20 cellular contexts compared by ENCODE assay signal in genomic region chr14:22382395-22382794, GRCh38.
A peak's percentile ranks its signal among the peaks of the same experiment; 100 is the strongest.
DNase-seq lines count a peak whose midpoint lies in the region; ATAC-seq and TF ChIP-seq lines count a peak whose summit lies in the region.
"Had no signal": no experiment of that assay in that cellular context is flagged by ENCODE, and none has a peak within 500 bp of the region (broad histone marks: within the 10 kb centered on the region; RNA-seq: fewer than 3 reads in every experiment).

No MANE protein-coding gene starts in this region.

- H3K4me3 ChIP-seq in GM08714 (ENCODE audit: low read length) (peak overlapping the region; percentile 39), OCI-LY7 (ENCODE audit: low read depth, low read length, poor library complexity, severe bottlenecking) (no peak overlapping the region)
- H3K4me3 ChIP-seq: K562 had no signal

- no peaks in the 10 kb centered on the region for H4K20me1 ChIP-seq in OCI-LY7 (ENCODE audit: insufficient read depth, low read length)

- ATAC-seq in naive B cell (ENCODE audit: low read depth in 2 of 2) (no peak), GM18873 (IDR thresholded peaks at IDR 0.05; ENCODE audit: low FRiP score, unreplicated experiment) (no peak)
- ATAC-seq: K562 had no signal

- peaks cover 65% of the 10 kb centered on the region for H3K4me1 ChIP-seq in OCI-LY7 (ENCODE audit: insufficient read depth, low read length, poor library complexity, severe bottlenecking)

- no peaks in the 10 kb centered on the region for H3K36me3 ChIP-seq in OCI-LY7 (ENCODE audit: insufficient read depth, low read length)

- BruUV-seq in OCI-LY7 (replicated peaks; lab: Mats Ljungman, UMichigan), result no TSS peak

- H3K4me2 ChIP-seq in OCI-LY7 (ENCODE audit: low read length), result no peak overlapping the region

- CTCF ChIA-PET in activated CD4-positive, alpha-beta memory T cell treated with anti-CD3 and anti-CD28 coated beads for 36 hours (lab: Charles Lee), result no interaction called here
- CTCF ChIA-PET in activated CD4-positive, alpha-beta memory T cell treated with anti-CD3 and anti-CD28 coated beads, Interleukin-2, amount 10 ng/mL, durations not matched to agents 7 days and 5 days (lab: Charles Lee), result no interaction called here
- CTCF ChIA-PET in OCI-LY7 (lab: Charles Lee; ENCODE audit: unreplicated experiment), result no interaction called here

- H3K79me2 ChIP-seq in OCI-LY7 (ENCODE audit: insufficient read depth, low read depth, low read length), result no peaks in the 10 kb centered on the region

- no peaks in the 10 kb centered on the region for H3K9me3 Mint-ChIP-seq in activated CD4-positive, alpha-beta memory T cell treated with anti-CD3 and anti-CD28 coated beads for 36 hours
- H3K9me3 Mint-ChIP-seq in activated CD4-positive, alpha-beta memory T cell treated with anti-CD3 and anti-CD28 coated beads, Interleukin-2, amount 10 ng/mL, durations not matched to agents 7 days and 5 days, result no peaks in the 10 kb centered on the region
- no peaks in the 10 kb centered on the region for H3K9me3 Mint-ChIP-seq in naive B cell
- H3K9me3 Mint-ChIP-seq: HFFc6 had no signal

- TF ChIP-seq CTCF in OCI-LY7 (conservative IDR thresholded peaks at IDR 0.05; ENCODE audit: low read length), result no peak

- POLR2A ChIA-PET in activated CD4-positive, alpha-beta memory T cell treated with anti-CD3 and anti-CD28 coated beads for 36 hours (lab: Charles Lee), result no interaction called here
- POLR2A ChIA-PET in activated CD4-positive, alpha-beta memory T cell treated with anti-CD3 and anti-CD28 coated beads, Interleukin-2, amount 10 ng/mL, durations not matched to agents 7 days and 5 days (lab: Charles Lee), result no interaction called here
- POLR2A ChIA-PET in OCI-LY7 (lab: Charles Lee), result interaction anchor here (1.2 to 1.7 kb wide), 2 partner anchors 11 to 102 kb away, joined by 3 to 4 read pairs; no protein-coding TSS in a partner anchor

- no peaks in the 10 kb centered on the region for H3K4me1 Mint-ChIP-seq in activated CD4-positive, alpha-beta memory T cell treated with anti-CD3 and anti-CD28 coated beads for 36 hours (ENCODE audit: low read depth)
- no peaks in the 10 kb centered on the region for H3K4me1 Mint-ChIP-seq in activated CD4-positive, alpha-beta memory T cell treated with anti-CD3 and anti-CD28 coated beads, Interleukin-2, amount 10 ng/mL, durations not matched to agents 7 days and 5 days
- H3K4me1 Mint-ChIP-seq in naive B cell, result peaks cover 44 to 59% (median 49%) of the 10 kb centered on the region in 3 donors

- intact Hi-C loops in activated CD4-positive, alpha-beta memory T cell treated with anti-CD3 and anti-CD28 coated beads for 36 hours (cut with micrococcal nuclease), result no loop called here
- intact Hi-C loops in OCI-LY7 (cut with micrococcal nuclease; ENCODE audit: unreplicated experiment), result no loop called here

- no peaks in the 10 kb centered on the region for H3K9me3 ChIP-seq in OCI-LY7 (ENCODE audit: low read length)

- no peaks in the 10 kb centered on the region for H3K27me3 Mint-ChIP-seq in activated CD4-positive, alpha-beta memory T cell treated with anti-CD3 and anti-CD28 coated beads for 36 hours
- no peaks in the 10 kb centered on the region for H3K27me3 Mint-ChIP-seq in activated CD4-positive, alpha-beta memory T cell treated with anti-CD3 and anti-CD28 coated beads, Interleukin-2, amount 10 ng/mL, durations not matched to agents 7 days and 5 days
- H3K27me3 Mint-ChIP-seq in naive B cell, result no peaks in the 10 kb centered on the region

- peak overlapping the region; percentile 28 for H3K27ac Mint-ChIP-seq in activated CD4-positive, alpha-beta memory T cell treated with anti-CD3 and anti-CD28 coated beads for 36 hours
- H3K27ac Mint-ChIP-seq in activated CD4-positive, alpha-beta memory T cell treated with anti-CD3 and anti-CD28 coated beads, Interleukin-2, amount 10 ng/mL, durations not matched to agents 7 days and 5 days, result no peak overlapping the region
- peak overlapping the region; percentile 78 to 100 (median 98) for H3K27ac Mint-ChIP-seq in naive B cell
- H3K27ac Mint-ChIP-seq: HFFc6 had no signal

- peak overlapping the region; percentile 16 for H3K4me3 Mint-ChIP-seq in activated CD4-positive, alpha-beta memory T cell treated with anti-CD3 and anti-CD28 coated beads for 36 hours
- no peak overlapping the region for H3K4me3 Mint-ChIP-seq in activated CD4-positive, alpha-beta memory T cell treated with anti-CD3 and anti-CD28 coated beads, Interleukin-2, amount 10 ng/mL, durations not matched to agents 7 days and 5 days
- peak overlapping the region in 4 of 8 donors; percentile 32 to 77 (median 69) for H3K4me3 Mint-ChIP-seq in naive B cell
- H3K4me3 Mint-ChIP-seq: HFFc6 had no signal

- no peaks in the 10 kb centered on the region for H3K36me3 Mint-ChIP-seq in activated CD4-positive, alpha-beta memory T cell treated with anti-CD3 and anti-CD28 coated beads for 36 hours
- H3K36me3 Mint-ChIP-seq in activated CD4-positive, alpha-beta memory T cell treated with anti-CD3 and anti-CD28 coated beads, Interleukin-2, amount 10 ng/mL, durations not matched to agents 7 days and 5 days (ENCODE audit: low read depth), result no peaks in the 10 kb centered on the region
- no peaks in the 10 kb centered on the region for H3K36me3 Mint-ChIP-seq in naive B cell

- no peaks in the 10 kb centered on the region for H3K9me2 ChIP-seq in OCI-LY7 (ENCODE audit: insufficient read depth, low read length)

- no peak overlapping the region for H3K27ac ChIP-seq in OCI-LY7 (ENCODE audit: low read depth, low read length, poor library complexity, severe bottlenecking)

- peak overlapping the region; percentile 95; the same call in 1 of the 2 replicates for H2AFZ ChIP-seq in OCI-LY7 (ENCODE audit: low read length)

- DNase-seq in activated CD4-positive, alpha-beta memory T cell treated with anti-CD3 and anti-CD28 coated beads for 36 hours, result no peak
- DNase-seq in activated CD4-positive, alpha-beta memory T cell treated with anti-CD3 and anti-CD28 coated beads, Interleukin-2, amount 10 ng/mL, durations not matched to agents 7 days and 5 days, result no peak
- DNase-seq in OCI-LY7 (ENCODE audit: low spot score), result no peak
- no peak for DNase-seq in naive B cell
- DNase-seq in DMS153 (lab: John Stamatoyannopoulos, UW), result no peak
- DNase-seq in iPS-NIHi11 (ENCODE audit: low spot score), result no peak
- DNase-seq: 8988T, COR-L47, DMS53, EL, H7, HFFc6, NCI-H1417, NCI-H187, NCI-H2107, NCI-H226, NCI-H524 had no signal
